ENCODE assay signal across 8 cellular contexts in the genomic region with DNA sequence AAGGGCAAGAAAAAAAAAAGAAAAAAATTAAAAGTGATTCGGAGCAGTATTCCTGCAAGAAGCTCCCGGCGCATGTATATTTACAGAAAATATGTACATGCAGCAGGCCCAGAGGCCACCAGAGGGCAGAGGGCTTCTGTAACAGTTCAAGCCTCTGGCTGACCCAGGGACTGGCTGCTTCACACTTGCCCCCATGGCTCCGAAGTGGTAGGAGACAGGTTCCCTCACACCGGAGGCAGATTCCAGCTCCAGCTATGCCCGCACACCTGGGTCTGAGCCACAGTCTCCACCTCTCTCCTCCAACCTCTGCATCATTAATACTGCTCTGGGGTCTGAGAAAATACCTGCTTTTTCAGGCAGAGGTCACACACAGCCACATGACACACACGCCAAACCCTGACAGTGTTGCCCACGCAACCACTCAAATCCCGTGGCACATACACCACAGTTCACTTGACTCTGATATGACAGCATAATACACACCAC. TPM values are rescaled to one million over a fixed set of nuclear protein-coding genes. Genes with fewer than 3 reads are reported as not detected.
DNase-seq lines count a peak whose midpoint lies in the region; ATAC-seq and TF ChIP-seq lines count a peak whose summit lies in the region.

No MANE protein-coding gene starts in this region.

- no peak overlapping the region for H3K4me3 Mint-ChIP-seq in activated naive CD8-positive, alpha-beta T cell

- no peak overlapping the region for H3K27ac ChIP-seq in GM23248

- TF ChIP-seq POLR2A in GM18505 (IDR thresholded peaks at IDR 0.05; ENCODE audit: borderline replicate concordance, extremely low read depth, insufficient read depth, insufficient read length): no peak

- H2AFZ ChIP-seq in GM23248: no peak overlapping the region

- in situ Hi-C loops in GM23248 (cut with MboI): no loop called here

- no peaks in the 10 kb centered on the region for H3K36me3 Mint-ChIP-seq in activated naive CD8-positive, alpha-beta T cell

- no peaks in the 10 kb centered on the region for H3K9me2 ChIP-seq in GM23248 (ENCODE audit: insufficient read depth)

- no peaks in the 10 kb centered on the region for H3K79me2 ChIP-seq in GM23248 (ENCODE audit: insufficient read depth)

- H3K4me1 ChIP-seq in GM23248 (ENCODE audit: insufficient read depth): no peaks in the 10 kb centered on the region

- no peak overlapping the region for H3K9ac ChIP-seq in GM23248

- H3K27me3 Mint-ChIP-seq in activated naive CD8-positive, alpha-beta T cell: no peaks in the 10 kb centered on the region

- H3F3A ChIP-seq in GM23248 (ENCODE audit: insufficient read depth): no peaks in the 10 kb centered on the region

- H3K27me3 ChIP-seq in GM23248 (replicated peaks; ENCODE audit: insufficient read depth): no peaks in the 10 kb centered on the region

- peak overlapping the region; percentile 5 for H3K27ac Mint-ChIP-seq in activated naive CD8-positive, alpha-beta T cell

- H3K9me3 ChIP-seq in GM23248 (ENCODE audit: low read depth): no peaks in the 10 kb centered on the region

- no peaks in the 10 kb centered on the region for H3K36me3 ChIP-seq in GM23248 (ENCODE audit: low read depth)

- peak; percentile 81 for DNase-seq in AG20443 (ENCODE audit: low spot score)
- DNase-seq in GM23248: peak; percentile 79
- peak; percentile 76 for DNase-seq in RPMI8226
- peak; percentile 58 for DNase-seq in hepatic stellate cell (ENCODE audit: low spot score)
- DNase-seq in stimulated activated CD4-positive, alpha-beta T cell treated with anti-CD3 and anti-CD28 coated beads, Interleukin-4, amount 100 ng/mL, for 24 hours: peak; percentile 51
- DNase-seq in NCI-H2029 treated with DMSO at 0.1 percent for 48 hours (lab: John Stamatoyannopoulos, UW): no peak

- no peaks in the 10 kb centered on the region for H3K9me3 Mint-ChIP-seq in activated naive CD8-positive, alpha-beta T cell (ENCODE audit: low read depth)

- no peak overlapping the region for H3K4me2 ChIP-seq in GM23248 (ENCODE audit: unreplicated experiment)

- no peaks in the 10 kb centered on the region for H4K20me1 ChIP-seq in GM23248 (ENCODE audit: insufficient read depth)

- H3K4me1 Mint-ChIP-seq in activated naive CD8-positive, alpha-beta T cell (ENCODE audit: low read depth): peaks cover 47% of the 10 kb centered on the region

- no peak overlapping the region for H3K4me3 ChIP-seq in GM23248

- 59 to 63% methylated on average over 9 of the region's 9 CpGs for WGBS in GM23248 (ENCODE audit: low coverage in 1 of 2, low lambda C conversion rate in 2 of 2, missing lambda C conversion rate in 2 of 2), 2 experiments

- ATAC-seq in GM18505 (IDR thresholded peaks at IDR 0.05; ENCODE audit: unreplicated experiment): no peak

RNA-seq across cellular contexts. Expression of a gene that starts 2.2 kb away (rescaled TPM):
- not detected in 2 replicates for total RNA-seq in GM23248 (2014; rRNA removed; shearing (Covaris generic))
- 0.21 and 0.29 TPM in 2 replicates for polyA plus RNA-seq in GM23248 (2016; fragmentation: Nextera tagmentation; extraction: Ambion mirVana)

RNA-seq across cellular contexts. Expression of a gene that starts 17.4 kb away (rescaled TPM):
- 0.54 TPM in 1 of 2 replicates, not detected in the other for total RNA-seq in GM23248 (2014; rRNA removed; shearing (Covaris generic))
- polyA plus RNA-seq in GM23248 (2016; fragmentation: Nextera tagmentation; extraction: Ambion mirVana): 0.40 and 0.54 TPM in 2 replicates

RNA-seq across cellular contexts. Expression of a gene that starts 26.2 kb away (rescaled TPM):
- 53.2 and 68.4 TPM in 2 replicates for total RNA-seq in GM23248 (2014; rRNA removed; shearing (Covaris generic))
- 12.2 and 17.1 TPM in 2 replicates for polyA plus RNA-seq in GM23248 (2016; fragmentation: Nextera tagmentation; extraction: Ambion mirVana)

RNA-seq across cellular contexts. Expression of a gene that starts 26.2 kb away (rescaled TPM):
- 3.7 and 5.6 TPM in 2 replicates for total RNA-seq in GM23248 (2014; rRNA removed; shearing (Covaris generic))
- 3.2 and 3.3 TPM in 2 replicates for polyA plus RNA-seq in GM23248 (2016; fragmentation: Nextera tagmentation; extraction: Ambion mirVana)

RNA-seq across cellular contexts. Expression of a gene that starts 33.2 kb away (rescaled TPM):
- not detected in 2 replicates for total RNA-seq in GM23248 (2014; rRNA removed; shearing (Covaris generic))
- polyA plus RNA-seq in GM23248 (2016; fragmentation: Nextera tagmentation; extraction: Ambion mirVana): not detected in 2 replicates
